23 cellular contexts compared by ENCODE assay signal in the genomic region with DNA sequence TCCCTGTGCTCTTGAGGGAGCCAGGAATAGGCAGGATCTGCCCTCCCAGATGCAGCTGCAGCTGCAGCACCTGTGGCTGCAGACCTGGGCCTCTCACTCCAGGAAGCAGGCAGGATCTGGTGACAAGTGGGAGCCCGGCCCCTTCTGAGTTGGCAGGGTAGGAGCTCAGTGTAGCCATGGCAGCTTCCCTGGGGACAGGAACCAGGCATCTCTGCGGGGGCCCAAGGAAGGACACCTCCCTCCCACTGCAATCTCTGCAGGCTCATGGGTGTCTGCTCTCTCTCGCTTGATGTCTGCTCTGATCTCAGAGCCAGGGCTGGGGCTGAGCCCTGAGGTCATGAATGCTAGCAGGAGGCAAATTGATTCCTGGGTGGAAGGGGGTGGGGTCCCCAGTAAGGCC.
"Had no signal": no experiment of that assay in that cellular context is flagged by ENCODE, and none has a peak within 500 bp of the region (broad histone marks: within the 10 kb centered on the region; RNA-seq: fewer than 3 reads in every experiment).

No MANE protein-coding gene starts in this region.

- H3K4me1 Mint-ChIP-seq: activated CD4-positive, alpha-beta T cell treated with anti-CD3 and anti-CD28 coated beads, Interleukin-2, amount 10 ng/mL, durations not matched to agents 24 days and 14 days; brain; naive B cell had no signal

- H3K4me3 ChIP-seq: left ventricle myocardium inferior, mucosa of descending colon, ovary, psoas muscle, skin epidermis, tibial nerve had no signal

- H3K4me3 Mint-ChIP-seq: activated CD4-positive, alpha-beta T cell treated with anti-CD3 and anti-CD28 coated beads, Interleukin-2, amount 10 ng/mL, durations not matched to agents 24 days and 14 days; activated naive CD4-positive, alpha-beta T cell treated with anti-CD3 and anti-CD28 coated beads for 36 hours; activated T-cell treated with anti-CD3 and anti-CD28 coated beads, Interleukin-2, amount 50 U/mL, for 4 hours; brain; naive B cell; stimulated activated naive CD8-positive, alpha-beta T cell treated with anti-CD3 and anti-CD28 coated beads, Interleukin-15, Interleukin-2, amounts not matched to agents 100 ng/mL and 50 ng/mL, for 24 hours had no signal

- H3K36me3 Mint-ChIP-seq: brain, naive B cell had no signal

- ATAC-seq: activated T-cell treated with anti-CD3 and anti-CD28 coated beads, Interleukin-2, amount 50 U/mL, for 4 hours; mucosa of descending colon; psoas muscle; right cardiac atrium had no signal

- H3K9me3 Mint-ChIP-seq: activated CD4-positive, alpha-beta T cell treated with anti-CD3 and anti-CD28 coated beads, Interleukin-2, amount 10 ng/mL, durations not matched to agents 24 days and 14 days; activated T-cell treated with anti-CD3 and anti-CD28 coated beads, Interleukin-2, amount 50 U/mL, for 4 hours; brain; stimulated activated naive CD8-positive, alpha-beta T cell treated with anti-CD3 and anti-CD28 coated beads, Interleukin-15, Interleukin-2, amounts not matched to agents 100 ng/mL and 50 ng/mL, for 24 hours had no signal

- DNase-seq: activated CD4-positive, alpha-beta T cell treated with anti-CD3 and anti-CD28 coated beads, Interleukin-2, amount 10 ng/mL, durations not matched to agents 24 days and 14 days; activated CD4-positive, CD25-positive, alpha-beta regulatory T cell; activated CD8-positive, alpha-beta memory T cell treated with anti-CD3 and anti-CD28 coated beads, Interleukin-2, amount 50 U/mL, for 4 hours; activated naive CD4-positive, alpha-beta T cell treated with anti-CD3 and anti-CD28 coated beads for 36 hours; activated T-cell treated with anti-CD3 and anti-CD28 coated beads, Interleukin-2, amount 50 U/mL, for 4 hours; central memory CD4-positive, alpha-beta T cell; erythroblast; foreskin melanocyte; hypothalamus; kidney; left ventricle myocardium inferior; mucosa of descending colon; naive B cell; ovary; psoas muscle; stimulated activated CD4-positive, alpha-beta T cell treated with anti-CD3 and anti-CD28 coated beads, Interleukin-15, amount 100 ng/mL, for 24 hours; stimulated activated CD4-positive, alpha-beta T cell treated with anti-CD3 and anti-CD28 coated beads, Interleukin-2, amount 100 ng/mL, for 48 hours; T-helper 9 cell had no signal

- H3K27me3 Mint-ChIP-seq: activated CD4-positive, alpha-beta T cell treated with anti-CD3 and anti-CD28 coated beads, Interleukin-2, amount 10 ng/mL, durations not matched to agents 24 days and 14 days; brain; naive B cell; stimulated activated naive CD8-positive, alpha-beta T cell treated with anti-CD3 and anti-CD28 coated beads, Interleukin-15, Interleukin-2, amounts not matched to agents 100 ng/mL and 50 ng/mL, for 24 hours had no signal

- H3K27me3 ChIP-seq: ovary, tibial nerve had no signal

- H3K36me3 ChIP-seq: left ventricle myocardium inferior, ovary, tibial nerve had no signal

- H3K27ac Mint-ChIP-seq: activated CD4-positive, alpha-beta T cell treated with anti-CD3 and anti-CD28 coated beads, Interleukin-2, amount 10 ng/mL, durations not matched to agents 24 days and 14 days; activated naive CD4-positive, alpha-beta T cell treated with anti-CD3 and anti-CD28 coated beads for 36 hours; brain; naive B cell; stimulated activated naive CD8-positive, alpha-beta T cell treated with anti-CD3 and anti-CD28 coated beads, Interleukin-15, Interleukin-2, amounts not matched to agents 100 ng/mL and 50 ng/mL, for 24 hours had no signal
